ENCODE assay signal across 26 cellular contexts in the genomic region with DNA sequence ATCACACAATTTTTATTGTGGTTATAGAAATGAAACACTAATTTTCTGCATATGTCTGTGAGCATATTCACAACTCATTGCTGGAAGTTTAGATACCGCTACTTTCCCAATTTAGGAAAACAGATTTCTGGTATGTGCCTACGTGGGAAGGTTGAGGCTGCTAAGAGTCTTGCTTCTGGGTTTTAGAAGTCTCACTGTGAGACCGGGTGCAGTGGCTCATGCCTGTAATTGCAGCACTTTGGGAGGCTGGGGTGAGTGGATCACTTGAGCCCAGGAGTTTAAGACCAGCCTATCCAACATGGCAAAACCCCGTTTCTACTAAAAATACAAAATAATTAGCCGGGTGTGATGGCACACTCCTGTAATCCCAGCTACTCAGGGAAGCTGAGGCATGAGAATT. TPM values are rescaled to one million over a fixed set of nuclear protein-coding genes. Genes with fewer than 3 reads are reported as not detected.
A peak's percentile ranks its signal among the peaks of the same experiment; 100 is the strongest.
DNase-seq lines count a peak whose midpoint lies in the region; ATAC-seq and TF ChIP-seq lines count a peak whose summit lies in the region.
"Had no signal": no experiment of that assay in that cellular context is flagged by ENCODE, and none has a peak within 500 bp of the region (broad histone marks: within the 10 kb centered on the region; RNA-seq: fewer than 3 reads in every experiment).

No MANE protein-coding gene starts in this region.

- H3K36me3 ChIP-seq in Panc1 (ENCODE audit: control insufficient read depth, insufficient read depth, low read length) = no peaks in the 10 kb centered on the region
- no peaks in the 10 kb centered on the region for H3K36me3 ChIP-seq in psoas muscle (ENCODE audit: insufficient read depth in 1 of 2, low read depth in 1 of 2)
- no peaks in the 10 kb centered on the region for H3K36me3 ChIP-seq in HAP-1 (replicated peaks)
- H3K36me3 ChIP-seq in neuronal stem cell (replicated peaks in 1 of 2; ENCODE audit: control insufficient read depth in 2 of 2, insufficient read depth in 2 of 2, low read length in 2 of 2) = peaks cover 0 to 11% of the 10 kb centered on the region in 2 donors
- H3K36me3 ChIP-seq: adrenal gland, suprapubic skin, upper lobe of right lung had no signal

- no TSS peak for BruUV-seq in Panc1 (replicated peaks; lab: Mats Ljungman, UMichigan)

- intact Hi-C loops in Panc1 (cut with micrococcal nuclease; ENCODE audit: unreplicated experiment) = no loop called here
- intact Hi-C loops in psoas muscle (cut with DNase I) = no loop called here
- intact Hi-C loops in posterior vena cava (cut with DNase I) = loop anchor here in 1 of 2 donors (2.0 kb wide), 1 partner anchor 66 kb away; no protein-coding TSS in a partner anchor

- peak; percentile 38 for DNase-seq in DMS 273 (lab: John Stamatoyannopoulos, UW; ENCODE audit: unreplicated experiment)
- no peak for DNase-seq in DMS 273 treated with DMSO at 0.1 percent for 48 hours (lab: John Stamatoyannopoulos, UW)
- DNase-seq in Panc1 (ENCODE audit: low read depth, low spot score) = no peak
- no peak for DNase-seq in choroid plexus epithelial cell (ENCODE audit: low read depth)
- no peak for DNase-seq in psoas muscle
- DNase-seq in posterior vena cava (ENCODE audit: low spot score) = no peak
- no peak for DNase-seq in HAP-1 (ENCODE audit: low spot score in 2 of 2)
- DNase-seq in neuronal stem cell (ENCODE audit: low spot score) = no peak
- DNase-seq: 8988T; activated CD4-positive, alpha-beta memory T cell treated with anti-CD3 and anti-CD28 coated beads, Interleukin-2, amount 10 ng/mL, durations not matched to agents 7 days and 5 days; activated CD4-positive, alpha-beta T cell treated with anti-CD3 and anti-CD28 coated beads for 1 hour; activated CD8-positive, alpha-beta memory T cell treated with anti-CD3 and anti-CD28 coated beads, Interleukin-2, amount 50 U/mL, for 4 hours; activated naive CD4-positive, alpha-beta T cell treated with Interleukin-2 at 50 U/mL for 16 hours; adrenal gland; Calu3; hypothalamus; immature natural killer cell; left cardiac atrium; NCI-H1694; retina; small intestine; stimulated activated naive CD4-positive, alpha-beta T cell treated with Interleukin-2 at 50 U/mL for 16 hours; T-helper 17 cell; upper lobe of right lung had no signal

- no peak overlapping the region for H3K14ac ChIP-seq in neuronal stem cell (ENCODE audit: low read length)

- H3K79me1 ChIP-seq in neuronal stem cell (ENCODE audit: low read depth, low read length) = no peaks in the 10 kb centered on the region

- TF ChIP-seq CTCF in Panc1 (IDR thresholded peaks at IDR 0.05) = no peak
- TF ChIP-seq CTCF in choroid plexus epithelial cell (conservative IDR thresholded peaks at IDR 0.05; ENCODE audit: low read depth, low read length) = peak; percentile 4
- TF ChIP-seq CTCF in psoas muscle (IDR thresholded peaks at IDR 0.05) = no peak

- H4K8ac ChIP-seq in neuronal stem cell (ENCODE audit: low read depth, low read length) = no peak overlapping the region

- no peak overlapping the region for H2BK120ac ChIP-seq in neuronal stem cell (ENCODE audit: low read depth, low read length)

- POLR2A ChIA-PET in Panc1 (lab: Charles Lee) = no interaction called here

- H3K9ac ChIP-seq in neuronal stem cell (ENCODE audit: low read depth, low read length, poor library complexity) = no peak overlapping the region

- H4K91ac ChIP-seq in neuronal stem cell (ENCODE audit: low read depth, low read length, poor library complexity) = no peak overlapping the region

- H3K4me3 ChIP-seq in Panc1 (ENCODE audit: low read depth in 2 of 2, low read length in 2 of 2) = no peak overlapping the region
- H3K4me3 ChIP-seq in choroid plexus epithelial cell (ENCODE audit: low read depth, low read length) = no peak overlapping the region
- H3K4me3 ChIP-seq in psoas muscle = no peak overlapping the region
- no peak overlapping the region for H3K4me3 ChIP-seq in HAP-1
- no peak overlapping the region for H3K4me3 ChIP-seq in neuronal stem cell (ENCODE audit: low read length in 2 of 2)
- H3K4me3 ChIP-seq: adrenal gland, suprapubic skin, upper lobe of right lung had no signal

- no peak overlapping the region for H2BK15ac ChIP-seq in neuronal stem cell (ENCODE audit: low read length)

- peak; percentile 71 for ATAC-seq in Panc1
- peak in 2 of 4 donors; percentile 29 to 32 for ATAC-seq in psoas muscle
- ATAC-seq: left cardiac atrium; natural killer cell treated with Interleukin-12 subunit alpha and Interleukin-12 subunit beta and Interleukin-15 and Interleukin-18, amount 100 ng/mL, for 72 hours; T-helper 17 cell; upper lobe of right lung had no signal

- in situ Hi-C loops in Panc1 (cut with HindIII; ENCODE audit: low pct_unique_long_range_greater_than_20kb, low sequenced_read_pairs) = no loop called here
- in situ Hi-C loops in HAP-1 (cut with MboI; ENCODE audit: low sequenced_read_pairs) = no loop called here

- no peak overlapping the region for H3K4me2 ChIP-seq in neuronal stem cell (ENCODE audit: insufficient read depth, low read length, poor library complexity, severe bottlenecking)

- no peak overlapping the region for H2BK5ac ChIP-seq in neuronal stem cell (ENCODE audit: low read length)

- no peak overlapping the region for H3K4ac ChIP-seq in neuronal stem cell (ENCODE audit: low read length)

- no peak overlapping the region for H2AK5ac ChIP-seq in neuronal stem cell (ENCODE audit: low read depth, low read length)

- CTCF ChIA-PET in Panc1 (lab: Charles Lee) = no interaction called here

- H2AFZ ChIP-seq in neuronal stem cell (ENCODE audit: low read length) = no peak overlapping the region

- H3K27ac ChIP-seq in Panc1 (ENCODE audit: low read length) (no peak overlapping the region), psoas muscle (peak overlapping the region; percentile 36), neuronal stem cell (replicated peaks; ENCODE audit: low read length) (no peak overlapping the region)
- H3K27ac ChIP-seq: suprapubic skin, upper lobe of right lung had no signal

- no peaks in the 10 kb centered on the region for H3K9me3 ChIP-seq in Panc1 (ENCODE audit: control insufficient read depth, insufficient read depth, low read depth, low read length)
- no peaks in the 10 kb centered on the region for H3K9me3 ChIP-seq in psoas muscle
- H3K9me3 ChIP-seq in HAP-1 = no peaks in the 10 kb centered on the region
- no peaks in the 10 kb centered on the region for H3K9me3 ChIP-seq in neuronal stem cell (replicated peaks in 1 of 2; ENCODE audit: control insufficient read depth in 2 of 2, insufficient read depth in 1 of 2, low read depth in 1 of 2, low read length in 2 of 2)
- H3K9me3 ChIP-seq: adrenal gland, suprapubic skin, upper lobe of right lung had no signal

- H3K4me1 ChIP-seq in Panc1 (ENCODE audit: control insufficient read depth, insufficient read depth, low read length) (peaks cover 17% of the 10 kb centered on the region), psoas muscle (peaks cover 19% of the 10 kb centered on the region), HAP-1 (peaks cover 4% of the 10 kb centered on the region; the same call in 1 of the 2 replicates), neuronal stem cell (ENCODE audit: control insufficient read depth in 2 of 2, insufficient read depth in 1 of 2, low read depth in 1 of 2, low read length in 2 of 2) (no peaks in the 10 kb centered on the region)
- H3K4me1 ChIP-seq: upper lobe of right lung had no signal

- H3K27me3 ChIP-seq in Panc1 (ENCODE audit: control insufficient read depth, insufficient read depth, low read length) = no peaks in the 10 kb centered on the region
- no peaks in the 10 kb centered on the region for H3K27me3 ChIP-seq in psoas muscle (ENCODE audit: insufficient read depth in 3 of 3, low read length in 2 of 3)
- no peaks in the 10 kb centered on the region for H3K27me3 ChIP-seq in HAP-1 (ENCODE audit: low read depth)
- H3K27me3 ChIP-seq in neuronal stem cell (ENCODE audit: control insufficient read depth in 3 of 3, insufficient read depth in 3 of 3, low read depth in 1 of 3, low read length in 3 of 3) = no peaks in the 10 kb centered on the region
- H3K27me3 ChIP-seq: adrenal gland, suprapubic skin, upper lobe of right lung had no signal

- H2BK12ac ChIP-seq in neuronal stem cell (ENCODE audit: low read length) = no peak overlapping the region

- H3K23ac ChIP-seq in neuronal stem cell (ENCODE audit: low read depth, low read length, poor library complexity) = no peak overlapping the region

- no peak overlapping the region for H3K18ac ChIP-seq in neuronal stem cell (ENCODE audit: low read length)

- 69 to 81% (median 69%) methylated on average over 5 of the region's 5 CpGs for WGBS in psoas muscle, 3 donors
- no CpG with 5 or more reads among the region's 5 CpGs for WGBS in neuronal stem cell (ENCODE audit: extremely low coverage in 2 of 2, insufficient read length in 2 of 2, insufficient replicate concordance in 1 of 2), 2 donors

RNA-seq across cellular contexts. Expression of gene UBAP1, which starts 39.6 kb away (rescaled TPM):
- total RNA-seq in Panc1 (2021; ENCODE audit: unreplicated experiment) (55.3 TPM), psoas muscle (100 to 1,000 TPM in 1 of 4 donors, 10 to 100 TPM in 3; 55.8 to 126 (median 73.4) TPM), posterior vena cava (10 to 100 TPM; 42.8 to 44.9 TPM)
- 44.9 TPM for polyA plus RNA-seq in Panc1 (2012; ENCODE audit: insufficient read length)
- 100 to 1,000 TPM in 1 of 3 donors, 10 to 100 TPM in 2; 89.6 to 203 (median 92.9) TPM for polyA plus RNA-seq in psoas muscle
- 21.8 TPM for polyA plus RNA-seq in neuronal stem cell (2013, experiment 1 of 2)
- polyA plus RNA-seq in neuronal stem cell (2013, experiment 2 of 2) = 22.0 TPM
